In the genomic region with DNA sequence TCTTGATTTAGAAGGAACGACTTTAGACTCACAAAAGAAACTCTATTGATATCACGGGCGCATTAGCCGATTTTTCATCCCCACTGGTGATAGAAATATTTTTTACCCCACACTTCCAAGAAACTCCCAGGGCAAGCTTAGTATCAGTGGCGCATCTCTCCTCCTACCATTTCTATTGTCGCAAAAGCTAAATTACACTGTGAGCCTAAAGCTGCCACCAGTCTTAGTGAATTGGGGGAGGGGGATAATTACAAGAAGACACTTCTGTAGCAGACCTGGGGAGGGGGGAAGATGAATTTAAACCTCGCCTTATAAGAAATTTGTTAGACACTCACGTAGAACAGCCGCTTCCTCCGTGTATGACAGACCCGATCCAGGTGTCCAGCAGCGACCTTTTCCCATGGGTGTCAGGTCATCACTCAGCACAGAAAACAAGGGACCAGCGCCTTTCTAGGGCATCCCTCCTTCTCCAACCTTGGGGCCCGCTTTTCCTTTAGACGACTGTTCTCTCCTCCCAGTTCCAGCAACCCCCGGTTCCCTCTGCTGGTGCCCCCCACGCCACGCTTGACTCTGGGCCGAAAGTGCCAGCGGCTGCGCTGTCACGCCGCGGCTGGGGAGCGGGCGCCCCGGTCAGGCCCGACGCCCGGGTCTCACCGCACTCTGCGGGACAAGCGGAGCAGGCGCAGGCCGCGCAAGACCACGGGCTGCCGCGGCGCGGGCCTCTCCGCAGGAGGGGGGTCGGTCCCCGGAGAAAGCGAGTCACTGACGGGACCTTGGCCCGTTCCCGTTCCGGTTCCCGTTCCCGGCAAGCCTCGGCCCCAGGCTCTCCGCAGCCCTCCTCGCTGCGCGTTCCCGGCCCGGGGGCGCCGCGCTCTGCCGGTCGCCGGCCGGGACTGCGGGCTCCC, we compare ENCODE assay signal across 8 cellular contexts. TPM values are rescaled to one million over a fixed set of nuclear protein-coding genes. Genes with fewer than 3 reads are reported as not detected.
A peak's percentile ranks its signal among the peaks of the same experiment; 100 is the strongest.
DNase-seq lines count a peak whose midpoint lies in the region; ATAC-seq and TF ChIP-seq lines count a peak whose summit lies in the region.

No MANE protein-coding gene starts in this region.

- no peaks in the 10 kb centered on the region for H3K9me3 ChIP-seq in SU-DHL-6 (ENCODE audit: insufficient read depth, low read length)
- no peaks in the 10 kb centered on the region for H3K9me3 ChIP-seq in esophagus (ENCODE audit: control insufficient read depth in 2 of 2, insufficient read depth in 1 of 2, low read depth in 1 of 2, low read length in 1 of 2)

- no peaks in the 10 kb centered on the region for H4K20me1 ChIP-seq in SU-DHL-6 (ENCODE audit: low read depth, low read length)

- TF ChIP-seq CTCF in SU-DHL-6 (IDR thresholded peaks at IDR 0.05; ENCODE audit: insufficient read depth, low read length, poor library complexity, severe bottlenecking): no peak

- H3K36me3 Mint-ChIP-seq in natural killer cell treated with Interleukin-12 subunit alpha and Interleukin-12 subunit beta and Interleukin-15 and Interleukin-18, amount 100 ng/mL, for 72 hours: no peaks in the 10 kb centered on the region

- H3K27ac Mint-ChIP-seq in natural killer cell treated with Interleukin-12 subunit alpha and Interleukin-12 subunit beta and Interleukin-15 and Interleukin-18, amount 100 ng/mL, for 72 hours: no peak overlapping the region

- peak overlapping the region; percentile 32 for H3K4me2 ChIP-seq in SU-DHL-6 (ENCODE audit: low read depth, low read length, poor library complexity, severe bottlenecking)

- H3K9me2 ChIP-seq in SU-DHL-6 (replicated peaks; ENCODE audit: insufficient read depth, low read length): no peaks in the 10 kb centered on the region

- H3K4me3 Mint-ChIP-seq in natural killer cell treated with Interleukin-12 subunit alpha and Interleukin-12 subunit beta and Interleukin-15 and Interleukin-18, amount 100 ng/mL, for 72 hours: no peak overlapping the region

- H3K27me3 Mint-ChIP-seq in natural killer cell treated with Interleukin-12 subunit alpha and Interleukin-12 subunit beta and Interleukin-15 and Interleukin-18, amount 100 ng/mL, for 72 hours: peaks cover 6 to 11% of the 10 kb centered on the region in 2 donors

- DNase-seq in CD1c-positive myeloid dendritic cell (ENCODE audit: extremely low spot score): peak; percentile 53
- no peak for DNase-seq in natural killer cell treated with Interleukin-12 subunit alpha and Interleukin-12 subunit beta and Interleukin-15 and Interleukin-18, amount 100 ng/mL, for 72 hours (ENCODE audit: low spot score)
- no peak for DNase-seq in MV-4-11 (lab: John Stamatoyannopoulos, UW)

- 6 to 7% methylated on average over 52 to 66 of the region's 66 CpGs for WGBS in esophagus, 2 donors

- H3K4me3 ChIP-seq in SU-DHL-6 (ENCODE audit: insufficient read depth, low read length, poor library complexity, severe bottlenecking) (peak overlapping the region; percentile 31), esophagus (ENCODE audit: low read depth in 1 of 2, low read length in 2 of 2) (peak overlapping the region; percentile 60 to 77)

- ATAC-seq in GM21360 (IDR thresholded peaks at IDR 0.05; ENCODE audit: unreplicated experiment) (peak; percentile 8), GM18517 (IDR thresholded peaks at IDR 0.05; ENCODE audit: unreplicated experiment) (no peak), GM19023 (IDR thresholded peaks at IDR 0.05; ENCODE audit: unreplicated experiment) (no peak)
- peak; percentile 1 to 52 for ATAC-seq in natural killer cell treated with Interleukin-12 subunit alpha and Interleukin-12 subunit beta and Interleukin-15 and Interleukin-18, amount 100 ng/mL, for 72 hours

- peak overlapping the region; percentile 20; the same call in 1 of the 2 replicates for H3K9ac ChIP-seq in SU-DHL-6 (ENCODE audit: low read length)

- H3K4me1 ChIP-seq in esophagus (ENCODE audit: control insufficient read depth in 2 of 2, insufficient read depth in 2 of 2, low read length in 1 of 2): peaks cover 0 to 4% of the 10 kb centered on the region in 2 donors

- no peaks in the 10 kb centered on the region for H3K36me3 ChIP-seq in SU-DHL-6 (ENCODE audit: low read length)
- peaks cover 0 to 4% of the 10 kb centered on the region in 2 donors for H3K36me3 ChIP-seq in esophagus (ENCODE audit: control insufficient read depth in 2 of 2, insufficient read depth in 2 of 2, low read length in 1 of 2)

- H3F3A ChIP-seq in SU-DHL-6 (ENCODE audit: insufficient read depth): no peaks in the 10 kb centered on the region

- no peaks in the 10 kb centered on the region for H3K9me3 Mint-ChIP-seq in natural killer cell treated with Interleukin-12 subunit alpha and Interleukin-12 subunit beta and Interleukin-15 and Interleukin-18, amount 100 ng/mL, for 72 hours

- H3K79me2 ChIP-seq in SU-DHL-6 (ENCODE audit: insufficient read depth, low read length): no peaks in the 10 kb centered on the region

- peaks cover 3 to 10% of the 10 kb centered on the region in 2 donors for H3K4me1 Mint-ChIP-seq in natural killer cell treated with Interleukin-12 subunit alpha and Interleukin-12 subunit beta and Interleukin-15 and Interleukin-18, amount 100 ng/mL, for 72 hours (ENCODE audit: low read depth in 2 of 2)

- H3K27ac ChIP-seq in SU-DHL-6 (ENCODE audit: low read depth, low read length) (no peak overlapping the region), esophagus (ENCODE audit: low read depth in 2 of 2, low read length in 1 of 2) (peak overlapping the region; percentile 5 to 36)

- H2AFZ ChIP-seq in SU-DHL-6 (ENCODE audit: low read depth, low read length, severe bottlenecking): no peak overlapping the region

- H3K27me3 ChIP-seq in SU-DHL-6 (ENCODE audit: low read length) (no peaks in the 10 kb centered on the region), esophagus (ENCODE audit: control insufficient read depth in 1 of 2, insufficient read depth in 2 of 2, low read length in 2 of 2) (no peaks in the 10 kb centered on the region)

RNA-seq across cellular contexts. Expression of a gene that starts 0.8 kb away (rescaled TPM):
- 10 to 100 TPM; 28.0 to 46.4 TPM for polyA plus RNA-seq in esophagus
- 10 to 100 TPM; 14.2 to 27.4 TPM for total RNA-seq in natural killer cell treated with Interleukin-12 subunit alpha and Interleukin-12 subunit beta and Interleukin-15 and Interleukin-18, amount 100 ng/mL, for 72 hours

RNA-seq across cellular contexts. Expression of a gene that starts 42.3 kb away (rescaled TPM):
- under 1 TPM; 0.51 to 0.75 TPM for polyA plus RNA-seq in esophagus
- total RNA-seq in natural killer cell treated with Interleukin-12 subunit alpha and Interleukin-12 subunit beta and Interleukin-15 and Interleukin-18, amount 100 ng/mL, for 72 hours: 1 to 10 TPM; 4.9 to 6.2 TPM

Comparison
In these comparisons a context has a peak if more than half of its experiments do, and no peak if none do; other contexts are left out.
1. ATAC-seq: peak in GM21360 (single experiment) and natural killer cell treated with Interleukin-12 subunit alpha and Interleukin-12 subunit beta and Interleukin-15 and Interleukin-18, amount 100 ng/mL, for 72 hours (2 of 2); none in GM18517 (single experiment) and GM19023 (single experiment).